Comparison of ENCODE assay signal across 9 cellular contexts in genomic region chr16:85334718-85335583, GRCh38.
DNase-seq lines count a peak whose midpoint lies in the region; ATAC-seq and TF ChIP-seq lines count a peak whose summit lies in the region.
"Had no signal": no experiment of that assay in that cellular context is flagged by ENCODE, and none has a peak within 500 bp of the region (broad histone marks: within the 10 kb centered on the region; RNA-seq: fewer than 3 reads in every experiment).

No MANE protein-coding gene starts in this region.

- peak overlapping the region; percentile 45 for H3K4me3 Mint-ChIP-seq in activated CD4-positive, alpha-beta T cell treated with anti-CD3 and anti-CD28 coated beads for 36 hours
- peak overlapping the region; percentile 52 for H3K4me3 Mint-ChIP-seq in activated CD8-positive, alpha-beta T cell treated with anti-CD3 and anti-CD28 coated beads, Interleukin-2, amount 10 ng/mL, durations not matched to agents 7 days and 5 days
- peak overlapping the region; percentile 26 to 64 (median 58) for H3K4me3 Mint-ChIP-seq in immature natural killer cell
- H3K4me3 Mint-ChIP-seq in MCF 10A (ENCODE audit: unreplicated experiment), result no peak overlapping the region

- CTCF ChIA-PET in activated CD4-positive, alpha-beta T cell treated with anti-CD3 and anti-CD28 coated beads for 36 hours (lab: Charles Lee), result interaction anchor here (0.7 to 1.1 kb wide), 6 partner anchors 12 to 224 kb away, joined by 3 to 4 read pairs (median 4); no protein-coding TSS in a partner anchor
- CTCF ChIA-PET in activated CD8-positive, alpha-beta T cell treated with anti-CD3 and anti-CD28 coated beads, Interleukin-2, amount 10 ng/mL, durations not matched to agents 7 days and 5 days (lab: Charles Lee), result interaction anchor here (0.8 to 2.3 kb wide), 8 partner anchors 13 to 59 kb away, joined by 3 to 13 read pairs (median 4); no protein-coding TSS in a partner anchor
- CTCF ChIA-PET in MCF 10A (lab: Yijun Ruan, JAX), result interaction anchor here (0.5 to 1.1 kb wide), 4 partner anchors 37 to 1323 kb away, joined by 3 to 5 read pairs (median 4); no protein-coding TSS in a partner anchor

- TF ChIP-seq CTCF in MCF 10A (IDR thresholded peaks at IDR 0.05; ENCODE audit: unreplicated experiment), result no peak

- peaks cover 14% of the 10 kb centered on the region for H3K4me1 Mint-ChIP-seq in activated CD4-positive, alpha-beta T cell treated with anti-CD3 and anti-CD28 coated beads for 36 hours
- H3K4me1 Mint-ChIP-seq in activated CD8-positive, alpha-beta T cell treated with anti-CD3 and anti-CD28 coated beads, Interleukin-2, amount 10 ng/mL, durations not matched to agents 7 days and 5 days (ENCODE audit: low read depth), result peaks cover 21% of the 10 kb centered on the region
- H3K4me1 Mint-ChIP-seq in immature natural killer cell, result peaks cover 10 to 11% of the 10 kb centered on the region in 2 donors
- peaks cover 6% of the 10 kb centered on the region for H3K4me1 Mint-ChIP-seq in MCF 10A (ENCODE audit: insufficient read depth, unreplicated experiment)

- POLR2A ChIA-PET in activated CD4-positive, alpha-beta T cell treated with anti-CD3 and anti-CD28 coated beads for 36 hours (lab: Charles Lee), result no interaction called here
- POLR2A ChIA-PET in activated CD8-positive, alpha-beta T cell treated with anti-CD3 and anti-CD28 coated beads, Interleukin-2, amount 10 ng/mL, durations not matched to agents 7 days and 5 days (lab: Charles Lee), result no interaction called here
- POLR2A ChIA-PET in MCF 10A (lab: Yijun Ruan, JAX), result no interaction called here

- H3K27me3 Mint-ChIP-seq in activated CD4-positive, alpha-beta T cell treated with anti-CD3 and anti-CD28 coated beads for 36 hours, result peaks cover 8% of the 10 kb centered on the region
- peaks cover 9% of the 10 kb centered on the region for H3K27me3 Mint-ChIP-seq in activated CD8-positive, alpha-beta T cell treated with anti-CD3 and anti-CD28 coated beads, Interleukin-2, amount 10 ng/mL, durations not matched to agents 7 days and 5 days (ENCODE audit: low read depth)
- H3K27me3 Mint-ChIP-seq in immature natural killer cell (ENCODE audit: low read depth in 3 of 3) (peaks cover 6 to 25% (median 13%) of the 10 kb centered on the region in 3 donors), MCF 10A (ENCODE audit: insufficient read depth, unreplicated experiment) (no peaks in the 10 kb centered on the region)

- DNase-seq in activated CD4-positive, alpha-beta T cell treated with anti-CD3 and anti-CD28 coated beads for 36 hours, result peak; percentile 48
- DNase-seq in activated CD4-positive, alpha-beta T cell treated with anti-CD3 and anti-CD28 coated beads, Interleukin-2, amount 50 U/mL, for 4 hours, result no peak
- DNase-seq in activated CD8-positive, alpha-beta T cell treated with anti-CD3 and anti-CD28 coated beads, Interleukin-2, amount 10 ng/mL, durations not matched to agents 7 days and 5 days, result peak; percentile 47
- DNase-seq in immature natural killer cell, result no peak
- DNase-seq in stimulated activated CD4-positive, alpha-beta T cell treated with anti-CD3 and anti-CD28 coated beads, Interleukin-4, amount 100 ng/mL, for 4 hours, result peak; percentile 17 to 21
- no peak for DNase-seq in MCF 10A (ENCODE audit: unreplicated experiment)
- no peak for DNase-seq in AG08395 (ENCODE audit: low spot score)
- DNase-seq: testis had no signal

- peak overlapping the region; percentile 47 for H3K27ac Mint-ChIP-seq in activated CD4-positive, alpha-beta T cell treated with anti-CD3 and anti-CD28 coated beads for 36 hours
- peak overlapping the region; percentile 67 for H3K27ac Mint-ChIP-seq in activated CD8-positive, alpha-beta T cell treated with anti-CD3 and anti-CD28 coated beads, Interleukin-2, amount 10 ng/mL, durations not matched to agents 7 days and 5 days
- H3K27ac Mint-ChIP-seq in immature natural killer cell (peak overlapping the region in 1 of 6 donors; percentile 40), MCF 10A (ENCODE audit: low read depth, unreplicated experiment) (no peak overlapping the region)

- BruUV-seq in MCF 10A (replicated peaks; lab: Mats Ljungman, UMichigan), result no TSS peak

- peak; percentile 66 for ATAC-seq in activated CD4-positive, alpha-beta T cell treated with anti-CD3 and anti-CD28 coated beads for 36 hours
- peak; percentile 52 for ATAC-seq in activated CD8-positive, alpha-beta T cell treated with anti-CD3 and anti-CD28 coated beads, Interleukin-2, amount 10 ng/mL, durations not matched to agents 7 days and 5 days
- ATAC-seq in GM21737 (IDR thresholded peaks at IDR 0.05; ENCODE audit: unreplicated experiment), result no peak

- H3K9me3 Mint-ChIP-seq in activated CD4-positive, alpha-beta T cell treated with anti-CD3 and anti-CD28 coated beads for 36 hours (ENCODE audit: low read depth), result no peaks in the 10 kb centered on the region
- no peaks in the 10 kb centered on the region for H3K9me3 Mint-ChIP-seq in activated CD8-positive, alpha-beta T cell treated with anti-CD3 and anti-CD28 coated beads, Interleukin-2, amount 10 ng/mL, durations not matched to agents 7 days and 5 days (ENCODE audit: insufficient read depth)
- H3K9me3 Mint-ChIP-seq in immature natural killer cell, result peaks cover 0 to 2% (median 0%) of the 10 kb centered on the region in 6 donors
- no peaks in the 10 kb centered on the region for H3K9me3 Mint-ChIP-seq in MCF 10A (ENCODE audit: unreplicated experiment)

- intact Hi-C loops in activated CD4-positive, alpha-beta T cell treated with anti-CD3 and anti-CD28 coated beads for 36 hours (cut with DNase I, micrococcal nuclease), result loop anchor here in 1 of 2 experiments (2.0 kb wide), 1 partner anchor 32 kb away; no protein-coding TSS in a partner anchor
- intact Hi-C loops in MCF 10A (cut with micrococcal nuclease), result no loop called here

- no peaks in the 10 kb centered on the region for H3K36me3 Mint-ChIP-seq in activated CD4-positive, alpha-beta T cell treated with anti-CD3 and anti-CD28 coated beads for 36 hours (ENCODE audit: low read depth)
- H3K36me3 Mint-ChIP-seq in activated CD8-positive, alpha-beta T cell treated with anti-CD3 and anti-CD28 coated beads, Interleukin-2, amount 10 ng/mL, durations not matched to agents 7 days and 5 days (ENCODE audit: low read depth), result no peaks in the 10 kb centered on the region
- H3K36me3 Mint-ChIP-seq in immature natural killer cell, result no peaks in the 10 kb centered on the region
- H3K36me3 Mint-ChIP-seq in MCF 10A (ENCODE audit: insufficient read depth, unreplicated experiment), result peaks cover 4% of the 10 kb centered on the region

Comparison
In these comparisons a context has a peak if more than half of its experiments do, and no peak if none do; other contexts are left out.
1. DNase-seq: peak in activated CD4-positive, alpha-beta T cell treated with anti-CD3 and anti-CD28 coated beads for 36 hours (single experiment), activated CD8-positive, alpha-beta T cell treated with anti-CD3 and anti-CD28 coated beads, Interleukin-2, amount 10 ng/mL, durations not matched to agents 7 days and 5 days (single experiment) and stimulated activated CD4-positive, alpha-beta T cell treated with anti-CD3 and anti-CD28 coated beads, Interleukin-4, amount 100 ng/mL, for 4 hours (2 of 2); none in activated CD4-positive, alpha-beta T cell treated with anti-CD3 and anti-CD28 coated beads, Interleukin-2, amount 50 U/mL, for 4 hours (0 of 2), immature natural killer cell (0 of 3), MCF 10A (single experiment) and AG08395 (single experiment).